8 cellular contexts compared by ENCODE assay signal in the genomic region with DNA sequence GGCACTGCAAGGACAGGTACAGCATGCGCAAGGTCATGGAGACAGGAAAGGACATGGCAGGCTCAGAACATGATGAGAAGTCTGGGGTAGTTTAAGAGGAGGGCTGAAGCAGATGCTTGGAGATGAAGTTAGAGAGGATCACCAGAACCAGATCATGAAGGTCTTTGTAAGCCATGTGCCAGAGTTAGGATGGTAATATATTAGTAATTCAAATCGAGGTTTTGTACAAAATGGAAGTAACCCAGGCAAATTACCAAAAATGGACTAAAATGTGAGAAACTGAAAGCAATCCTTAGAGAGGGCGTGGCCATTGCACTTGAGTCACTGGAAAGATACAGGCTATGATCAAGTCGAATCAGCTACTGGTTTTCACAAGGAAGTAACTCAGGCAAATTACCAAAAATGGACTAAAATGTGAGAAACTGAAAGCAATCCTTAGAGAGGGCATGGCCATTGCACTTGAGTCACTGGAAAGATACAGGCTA. TPM values are rescaled to one million over a fixed set of nuclear protein-coding genes. Genes with fewer than 3 reads are reported as not detected.
A peak's percentile ranks its signal among the peaks of the same experiment; 100 is the strongest.
DNase-seq lines count a peak whose midpoint lies in the region; ATAC-seq and TF ChIP-seq lines count a peak whose summit lies in the region.

No MANE protein-coding gene starts in this region.

- H3K4me3 ChIP-seq in BE2C (ENCODE audit: low read depth, low read length): no peak overlapping the region

- no peaks in the 10 kb centered on the region for H3K4me1 ChIP-seq in BE2C

- H3K36me3 ChIP-seq in BE2C: no peaks in the 10 kb centered on the region

- H3K27me3 ChIP-seq in BE2C: no peaks in the 10 kb centered on the region

- no peak for TF ChIP-seq CTCF in BE2C (IDR thresholded peaks at IDR 0.05; ENCODE audit: low read depth, low read length)

- ATAC-seq in GM18499 (IDR thresholded peaks at IDR 0.05; ENCODE audit: insufficient read depth, unreplicated experiment) (peak; percentile 57), HG03196 (IDR thresholded peaks at IDR 0.05; ENCODE audit: unreplicated experiment) (no peak)

- DNase-seq in HCEC 1CT (peak; percentile 71), RPMI7951 (ENCODE audit: low read depth) (peak; percentile 91), hepatic stellate cell (ENCODE audit: low spot score) (peak; percentile 28), NCI-H187 (lab: John Stamatoyannopoulos, UW) (no peak), BE2C (no peak), NCI-H2029 treated with DMSO at 0.1 percent for 48 hours (lab: John Stamatoyannopoulos, UW) (no peak)

- no peaks in the 10 kb centered on the region for H3K9me3 ChIP-seq in BE2C

RNA-seq across cellular contexts. Expression of a gene that starts 13.5 kb away (rescaled TPM):
- total RNA-seq in RPMI7951 (2014; rRNA removed; shearing (Covaris generic)): not detected in 2 replicates
- polyA plus RNA-seq in BE2C (2012; ENCODE audit: insufficient read depth, insufficient read length, low read depth): not detected

Comparison
In these comparisons a context has a peak if more than half of its experiments do, and no peak if none do; other contexts are left out.
1. DNase-seq: peak in HCEC 1CT (single experiment), RPMI7951 (single experiment) and hepatic stellate cell (single experiment); none in NCI-H187 (0 of 2), BE2C (single experiment) and NCI-H2029 treated with DMSO at 0.1 percent for 48 hours (single experiment).